8 cellular contexts compared by ENCODE assay signal in genomic region chr22:27918351-27919221, GRCh38. TPM values are rescaled to one million over a fixed set of nuclear protein-coding genes. Genes with fewer than 3 reads are reported as not detected.
A peak's percentile ranks its signal among the peaks of the same experiment; 100 is the strongest.
DNase-seq lines count a peak whose midpoint lies in the region; ATAC-seq and TF ChIP-seq lines count a peak whose summit lies in the region.

No MANE protein-coding gene starts in this region.

- H3F3A ChIP-seq in MM.1S (ENCODE audit: insufficient read depth, low read length), result peaks cover 6% of the 10 kb centered on the region; the same call in 1 of the 2 replicates

- peaks cover 46% of the 10 kb centered on the region for H3K4me1 Mint-ChIP-seq in CD14-positive monocyte
- H3K4me1 Mint-ChIP-seq in activated CD4-positive, alpha-beta T cell treated with anti-CD3 and anti-CD28 coated beads, Interleukin-2, amount 10 ng/mL, durations not matched to agents 24 days and 14 days, result peaks cover 71% of the 10 kb centered on the region

- H3K9me2 ChIP-seq in MM.1S (replicated peaks; ENCODE audit: insufficient read depth, low read length), result no peaks in the 10 kb centered on the region

- H3K27ac ChIP-seq in MM.1S (ENCODE audit: low read length), result peak overlapping the region; percentile 57; the same call in 1 of the 2 replicates
- peak overlapping the region; percentile 92 for H3K27ac ChIP-seq in colonic mucosa
- peak overlapping the region; percentile 90 to 98 for H3K27ac ChIP-seq in liver (ENCODE audit: low read depth in 1 of 2, low read length in 2 of 2)

- H3K4me1 ChIP-seq in MM.1S (ENCODE audit: low read length) (peaks cover 20% of the 10 kb centered on the region), colonic mucosa (peaks cover 35% of the 10 kb centered on the region), liver (ENCODE audit: control insufficient read depth in 4 of 4, insufficient read depth in 4 of 4, low read length in 3 of 4) (peaks cover 7 to 49% (median 31%) of the 10 kb centered on the region in 4 donors)

- H3K9me3 ChIP-seq in MM.1S (replicated peaks; ENCODE audit: insufficient read depth, low read length) (no peaks in the 10 kb centered on the region), colonic mucosa (no peaks in the 10 kb centered on the region), liver (ENCODE audit: control insufficient read depth in 4 of 4, low read length in 3 of 4) (no peaks in the 10 kb centered on the region)

- H4K20me1 ChIP-seq in MM.1S (ENCODE audit: insufficient read depth, low read length), result peaks cover 33% of the 10 kb centered on the region

- intact Hi-C loops in CD14-positive monocyte (cut with micrococcal nuclease) (loop anchor here in 1 of 2 donors (5.0 kb wide), 2 partner anchors 51 to 1246 kb away; no protein-coding TSS in a partner anchor), colonic mucosa (cut with DNase I) (no loop called here)
- intact Hi-C loops in activated CD4-positive, alpha-beta T cell treated with anti-CD3 and anti-CD28 coated beads, Interleukin-2, amount 10 ng/mL, durations not matched to agents 24 days and 14 days (cut with micrococcal nuclease), result loop anchor here (2.0 to 5.0 kb wide), 7 partner anchors 36 to 1436 kb away; partner anchors contain the start of genes CHEK2, EWSR1, HPS4 and HSCB

- peaks cover 94% of the 10 kb centered on the region for H3K79me2 ChIP-seq in MM.1S (ENCODE audit: low read length)

- peak overlapping the region; percentile 96 to 99 for H3K4me3 Mint-ChIP-seq in CD14-positive monocyte
- peak overlapping the region; percentile 97 for H3K4me3 Mint-ChIP-seq in activated CD4-positive, alpha-beta T cell treated with anti-CD3 and anti-CD28 coated beads, Interleukin-2, amount 10 ng/mL, durations not matched to agents 24 days and 14 days

- H3K4me3 ChIP-seq in MM.1S (ENCODE audit: low read length) (peak overlapping the region; percentile 93), colonic mucosa (peak overlapping the region; percentile 87), liver (ENCODE audit: low read depth in 1 of 3, low read length in 3 of 3) (peak overlapping the region; percentile 85 to 97 (median 93))

- H3K36me3 Mint-ChIP-seq in CD14-positive monocyte, result peaks cover 5 to 12% of the 10 kb centered on the region in 2 donors
- H3K36me3 Mint-ChIP-seq in activated CD4-positive, alpha-beta T cell treated with anti-CD3 and anti-CD28 coated beads, Interleukin-2, amount 10 ng/mL, durations not matched to agents 24 days and 14 days (ENCODE audit: low read depth), result peaks cover 54% of the 10 kb centered on the region

- H3K27me3 ChIP-seq in MM.1S (replicated peaks; ENCODE audit: insufficient read depth, low read length) (no peaks in the 10 kb centered on the region), colonic mucosa (no peaks in the 10 kb centered on the region), liver (ENCODE audit: control insufficient read depth in 4 of 4, insufficient read depth in 4 of 4, low read length in 3 of 4) (no peaks in the 10 kb centered on the region)

- 0 out of 2 replicates have a peak, but pooled peaks cover 8% of the 10 kb centered on the region for H3K36me3 ChIP-seq in MM.1S (replicated peaks; ENCODE audit: insufficient read depth, low read length)
- no peaks in the 10 kb centered on the region for H3K36me3 ChIP-seq in colonic mucosa
- peaks cover 0 to 7% (median 1%) of the 10 kb centered on the region in 4 donors for H3K36me3 ChIP-seq in liver (ENCODE audit: control insufficient read depth in 4 of 4, insufficient read depth in 3 of 4, low read depth in 1 of 4, low read length in 3 of 4)

- H3K4me2 ChIP-seq in MM.1S (ENCODE audit: low read depth, low read length), result peak overlapping the region; percentile 68

- peaks cover 0 to 2% (median 0%) of the 10 kb centered on the region in 3 donors for H3K27me3 Mint-ChIP-seq in CD14-positive monocyte (ENCODE audit: low read depth in 3 of 3)
- H3K27me3 Mint-ChIP-seq in activated CD4-positive, alpha-beta T cell treated with anti-CD3 and anti-CD28 coated beads, Interleukin-2, amount 10 ng/mL, durations not matched to agents 24 days and 14 days, result peaks cover 4% of the 10 kb centered on the region

- ATAC-seq in GM21529 (IDR thresholded peaks at IDR 0.05; ENCODE audit: unreplicated experiment), result peak; percentile 35
- ATAC-seq in HG02852 (IDR thresholded peaks at IDR 0.05; ENCODE audit: unreplicated experiment), result no peak

- TF ChIP-seq CTCF in CD14-positive monocyte (IDR thresholded peaks at IDR 0.05) (no peak), MM.1S (IDR thresholded peaks at IDR 0.05; ENCODE audit: low read length) (no peak), colonic mucosa (IDR thresholded peaks at IDR 0.05) (no peak), liver (IDR thresholded peaks at IDR 0.05; ENCODE audit: low read depth, low read length, missing input control) (no peak)

- H3K27ac Mint-ChIP-seq in CD14-positive monocyte, result peak overlapping the region; percentile 95 to 99 (median 97)
- H3K27ac Mint-ChIP-seq in activated CD4-positive, alpha-beta T cell treated with anti-CD3 and anti-CD28 coated beads, Interleukin-2, amount 10 ng/mL, durations not matched to agents 24 days and 14 days, result peak overlapping the region; percentile 99

- under 1% methylated on average over 60 of the region's 60 CpGs for WGBS in liver

- TF ChIP-seq RAD21 in liver (IDR thresholded peaks at IDR 0.05), result no peak

- H2AFZ ChIP-seq in MM.1S (ENCODE audit: low read length), result peak overlapping the region; percentile 43; the same call in 1 of the 2 replicates

- peaks cover 0 to 2% (median 0%) of the 10 kb centered on the region in 7 donors for H3K9me3 Mint-ChIP-seq in CD14-positive monocyte
- no peaks in the 10 kb centered on the region for H3K9me3 Mint-ChIP-seq in activated CD4-positive, alpha-beta T cell treated with anti-CD3 and anti-CD28 coated beads, Interleukin-2, amount 10 ng/mL, durations not matched to agents 24 days and 14 days

- H3K9ac ChIP-seq in MM.1S (ENCODE audit: low read length) (peak overlapping the region; percentile 88), colonic mucosa (ENCODE audit: low read depth in 2 of 2, low read length in 2 of 2) (peak overlapping the region; percentile 72 to 79), liver (ENCODE audit: low read depth in 1 of 2, low read length in 2 of 2) (peak overlapping the region; percentile 74 to 82)

- DNase-seq in CD14-positive monocyte (ENCODE audit: low spot score) (peak; percentile 46), MM.1S (peak; percentile 39), colonic mucosa (peak; percentile 59)
- peak; percentile 87 for DNase-seq in activated CD4-positive, alpha-beta T cell treated with anti-CD3 and anti-CD28 coated beads, Interleukin-2, amount 10 ng/mL, durations not matched to agents 24 days and 14 days
- peak; percentile 62 for DNase-seq in stimulated activated CD4-positive, alpha-beta T cell treated with anti-CD3 and anti-CD28 coated beads, Interleukin-4, amount 100 ng/mL, for 1 hour

TF ChIP-seq in liver, 16 proteins besides CTCF, POLR2A, EP300 and RAD21:
- TF ChIP-seq TAF1 (conservative IDR thresholded peaks at IDR 0.05) (no peak), ATF3 (IDR thresholded peaks at IDR 0.05) (no peak), RXRA (IDR thresholded peaks at IDR 0.05) (no peak), FOXA2 (IDR thresholded peaks at IDR 0.05) (no peak), JUND (IDR thresholded peaks at IDR 0.05) (no peak), GABPA (IDR thresholded peaks at IDR 0.05 in 1 of 2, conservative IDR thresholded peaks at IDR 0.05 in 1 of 2) (no peak), HNF4A (conservative IDR thresholded peaks at IDR 0.05) (no peak), EGR1 (IDR thresholded peaks at IDR 0.05; ENCODE audit: low read depth in 2 of 2) (no peak)
- TF ChIP-seq, protein P1, sequence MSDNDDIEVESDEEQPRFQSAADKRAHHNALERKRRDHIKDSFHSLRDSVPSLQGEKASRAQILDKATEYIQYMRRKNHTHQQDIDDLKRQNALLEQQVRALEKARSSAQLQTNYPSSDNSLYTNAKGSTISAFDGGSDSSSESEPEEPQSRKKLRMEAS (IDR thresholded peaks at IDR 0.05), result no peak
- TF ChIP-seq, protein P2, sequence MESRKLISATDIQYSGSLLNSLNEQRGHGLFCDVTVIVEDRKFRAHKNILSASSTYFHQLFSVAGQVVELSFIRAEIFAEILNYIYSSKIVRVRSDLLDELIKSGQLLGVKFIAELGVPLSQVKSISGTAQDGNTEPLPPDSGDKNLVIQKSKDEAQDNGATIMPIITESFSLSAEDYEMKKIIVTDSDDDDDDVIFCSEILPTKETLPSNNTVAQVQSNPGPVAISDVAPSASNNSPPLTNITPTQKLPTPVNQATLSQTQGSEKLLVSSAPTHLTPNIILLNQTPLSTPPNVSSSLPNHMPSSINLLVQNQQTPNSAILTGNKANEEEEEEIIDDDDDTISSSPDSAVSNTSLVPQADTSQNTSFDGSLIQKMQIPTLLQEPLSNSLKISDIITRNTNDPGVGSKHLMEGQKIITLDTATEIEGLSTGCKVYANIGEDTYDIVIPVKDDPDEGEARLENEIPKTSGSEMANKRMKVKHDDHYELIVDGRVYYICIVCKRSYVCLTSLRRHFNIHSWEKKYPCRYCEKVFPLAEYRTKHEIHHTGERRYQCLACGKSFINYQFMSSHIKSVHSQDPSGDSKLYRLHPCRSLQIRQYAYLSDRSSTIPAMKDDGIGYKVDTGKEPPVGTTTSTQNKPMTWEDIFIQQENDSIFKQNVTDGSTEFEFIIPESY (IDR thresholded peaks at IDR 0.05), result no peak
TF ChIP-seq in liver: peak in this region for 0.

RNA-seq across cellular contexts. Expression of gene PITPNB, which starts 0.5 kb away (rescaled TPM):
- polyA plus RNA-seq in CD14-positive monocyte (10 to 100 TPM; 25.2 to 29.1 TPM), liver (10 to 100 TPM; 26.0 to 57.4 TPM)
- 148 TPM in 2 replicates for total RNA-seq in activated CD4-positive, alpha-beta T cell treated with anti-CD3 and anti-CD28 coated beads, Interleukin-2, amount 10 ng/mL, durations not matched to agents 24 days and 14 days
- total RNA-seq in colonic mucosa (10 to 100 TPM; 40.0 to 51.6 TPM), liver (10 to 100 TPM; 18.4 to 42.8 TPM)
